1 cellular context compared by ENCODE assay signal in genomic region chr2:21043744-21044532, GRCh38.
TF ChIP-seq lines count a peak whose summit lies in the region.

Gene APOB (minus strand): TSS chr2:21044073. CDS start chr2:21043945, 128 bp downstream.

TF ChIP-seq in IMR-90, 13 proteins besides CTCF, POLR2A, EP300 and RAD21 (continued from another document):
- TF ChIP-seq FOS (IDR thresholded peaks at IDR 0.05; ENCODE audit: low read depth, low read length) = no peak
- TF ChIP-seq NFE2L2 (IDR thresholded peaks at IDR 0.05; ENCODE audit: low read depth, low read length) = no peak
- no peak for TF ChIP-seq USF2 (IDR thresholded peaks at IDR 0.05; ENCODE audit: low read depth, low read length)
- no peak for TF ChIP-seq CHD1 (IDR thresholded peaks at IDR 0.05; ENCODE audit: low read depth, low read length)
- no peak for TF ChIP-seq MXI1 (IDR thresholded peaks at IDR 0.05; ENCODE audit: borderline replicate concordance, low read depth, low read length)
- TF ChIP-seq MAFK (IDR thresholded peaks at IDR 0.05; ENCODE audit: low read depth, low read length) = no peak
- TF ChIP-seq ELK1 (IDR thresholded peaks at IDR 0.05; ENCODE audit: borderline replicate concordance, low read depth, low read length) = no peak
- no peak for TF ChIP-seq BHLHE40 (IDR thresholded peaks at IDR 0.05; ENCODE audit: low read depth, low read length)
- TF ChIP-seq SMC3 (IDR thresholded peaks at IDR 0.05; ENCODE audit: low read depth, low read length) = no peak
- TF ChIP-seq CEBPB (IDR thresholded peaks at IDR 0.05; ENCODE audit: low read depth, low read length) = no peak
